Comparison of ENCODE assay signal across 10 cellular contexts in genomic region chr5:73985145-73985544, GRCh38.
DNase-seq lines count a peak whose midpoint lies in the region; ATAC-seq, FAIRE-seq and TF ChIP-seq lines count a peak whose summit lies in the region.
"Had no signal": no experiment of that assay in that cellular context is flagged by ENCODE, and none has a peak within 500 bp of the region (broad histone marks: within the 10 kb centered on the region; RNA-seq: fewer than 3 reads in every experiment).

No MANE protein-coding gene starts in this region.

- intact Hi-C loops in Right ventricle myocardium inferior (cut with DNase I): no loop called here
- intact Hi-C loops in cardiac septum (cut with DNase I): no loop called here
- intact Hi-C loops in left ventricle myocardium inferior (cut with micrococcal nuclease): no loop called here
- intact Hi-C loops in spleen (cut with DNase I; ENCODE audit: low total_unique reads): no loop called here

- peak; percentile 57 for ATAC-seq in Right ventricle myocardium inferior
- no peak for ATAC-seq in HG02610 (IDR thresholded peaks at IDR 0.05; ENCODE audit: unreplicated experiment)

- no peak overlapping the region for H3K4me3 ChIP-seq in left ventricle myocardium inferior
- H3K4me3 ChIP-seq in spleen: no peak overlapping the region
- H3K4me3 ChIP-seq: heart left ventricle had no signal

- no peaks in the 10 kb centered on the region for H3K9me3 ChIP-seq in left ventricle myocardium inferior (replicated peaks)
- H3K9me3 ChIP-seq in spleen: no peaks in the 10 kb centered on the region
- H3K9me3 ChIP-seq: heart left ventricle had no signal

- WGBS in spleen, 5 donors: 12 to 31% (median 23%) methylated on average over 1 of the region's 1 CpG

- no peaks in the 10 kb centered on the region for H3K36me3 ChIP-seq in left ventricle myocardium inferior
- no peaks in the 10 kb centered on the region for H3K36me3 ChIP-seq in spleen
- H3K36me3 ChIP-seq: heart left ventricle had no signal

- peak; percentile 72 for TF ChIP-seq CTCF in VCaP (conservative IDR thresholded peaks at IDR 0.05)
- TF ChIP-seq CTCF in left ventricle myocardium inferior (IDR thresholded peaks at IDR 0.05; ENCODE audit: borderline replicate concordance): no peak
- peak in 1 of 11 experiments; percentile 14 for TF ChIP-seq CTCF in spleen (IDR thresholded peaks at IDR 0.05 in 8 of 11, conservative IDR thresholded peaks at IDR 0.05 in 3 of 11)

- TF ChIP-seq POLR2A in spleen (IDR thresholded peaks at IDR 0.05): no peak

- no peak for DNase-seq in Right ventricle myocardium inferior (ENCODE audit: missing footprints)
- no peak for DNase-seq in cardiac septum (ENCODE audit: low spot score)
- no peak for DNase-seq in left ventricle myocardium inferior
- DNase-seq in urothelium cell line (ENCODE audit: low spot score): no peak
- no peak for DNase-seq in spleen
- no peak for DNase-seq in activated naive CD4-positive, alpha-beta T cell treated with Interleukin-2 at 50 U/mL for 16 hours
- DNase-seq: CD4-positive, CD25-positive, alpha-beta regulatory T cell; heart left ventricle had no signal

- H3K27me3 ChIP-seq in left ventricle myocardium inferior (ENCODE audit: low read depth) (no peaks in the 10 kb centered on the region), spleen (replicated peaks in 1 of 7) (peaks cover 0 to 5% (median 0%) of the 10 kb centered on the region in 7 donors)
- H3K27me3 ChIP-seq: heart left ventricle had no signal

- H3K27ac ChIP-seq in VCaP (0 out of 2 replicates have a peak overlapping the region, but pooled peaks have one; percentile 0), left ventricle myocardium inferior (replicated peaks) (peak overlapping the region; percentile 27), spleen (no peak overlapping the region)
- H3K27ac ChIP-seq: heart left ventricle had no signal

- H3K4me1 ChIP-seq in left ventricle myocardium inferior: no peaks in the 10 kb centered on the region
- H3K4me1 ChIP-seq in spleen: peaks cover 0 to 3% (median 0%) of the 10 kb centered on the region in 6 donors
- H3K4me1 ChIP-seq: heart left ventricle had no signal

- peak; percentile 46 for FAIRE-seq in urothelium cell line (lab: Jason Lieb, UNC)

Comparison
In these comparisons a context has a peak if more than half of its experiments do, and no peak if none do; other contexts are left out.
1. H3K27ac ChIP-seq: peak in VCaP (single experiment) and left ventricle myocardium inferior (single experiment); none in spleen (0 of 8).